Comparison of ENCODE assay signal across 11 cellular contexts in the genomic region with DNA sequence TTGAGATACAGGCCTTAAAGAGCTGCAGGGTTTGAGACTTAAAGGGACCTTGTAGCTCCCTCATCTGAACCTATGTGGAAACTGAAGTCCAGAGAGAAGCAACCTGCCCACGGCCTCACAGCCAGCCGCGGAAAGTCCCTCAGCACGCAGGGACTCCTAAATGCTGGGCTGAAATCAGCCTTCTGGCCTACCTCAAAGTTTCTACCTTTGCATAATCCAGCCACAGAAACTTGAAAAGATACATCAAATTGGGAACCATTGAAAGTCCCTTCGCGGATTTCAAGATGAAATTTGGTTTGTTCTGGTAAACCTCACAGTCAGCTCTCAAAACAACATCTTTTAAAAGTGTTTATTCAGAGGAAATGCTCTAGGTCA.
DNase-seq lines count a peak whose midpoint lies in the region; ATAC-seq and TF ChIP-seq lines count a peak whose summit lies in the region.
"Had no signal": no experiment of that assay in that cellular context is flagged by ENCODE, and none has a peak within 500 bp of the region (broad histone marks: within the 10 kb centered on the region; RNA-seq: fewer than 3 reads in every experiment).

No MANE protein-coding gene starts in this region.

- H3K27ac Mint-ChIP-seq in activated CD8-positive, alpha-beta T cell treated with anti-CD3 and anti-CD28 coated beads, Interleukin-2, amount 10 ng/mL, durations not matched to agents 7 days and 5 days, result peak overlapping the region; percentile 61
- H3K27ac Mint-ChIP-seq in type B pancreatic cell, result no peak overlapping the region
- H3K27ac Mint-ChIP-seq: B cell had no signal

- peaks cover 5% of the 10 kb centered on the region for H3K36me3 Mint-ChIP-seq in activated CD8-positive, alpha-beta T cell treated with anti-CD3 and anti-CD28 coated beads, Interleukin-2, amount 10 ng/mL, durations not matched to agents 7 days and 5 days (ENCODE audit: low read depth)
- no peaks in the 10 kb centered on the region for H3K36me3 Mint-ChIP-seq in type B pancreatic cell

- DNase-seq in stimulated activated CD4-positive, alpha-beta T cell treated with anti-CD3 and anti-CD28 coated beads, Interleukin-15, amount 100 ng/mL, for 48 hours (ENCODE audit: low read depth in 2 of 2), result peak; percentile 7 to 9
- DNase-seq in stimulated activated CD4-positive, alpha-beta T cell treated with anti-CD3 and anti-CD28 coated beads, Interleukin-4, amount 100 ng/mL, for 1 hour, result no peak
- peak; percentile 34 for DNase-seq in activated CD8-positive, alpha-beta T cell treated with anti-CD3 and anti-CD28 coated beads, Interleukin-2, amount 10 ng/mL, durations not matched to agents 7 days and 5 days
- DNase-seq in type B pancreatic cell (ENCODE audit: extremely low spot score, unreplicated experiment) (peak; percentile 16), NCI-H774 (lab: John Stamatoyannopoulos, UW) (no peak), iPS-NIHi7 (ENCODE audit: extremely low spot score) (no peak), NOMO-1 (lab: John Stamatoyannopoulos, UW; ENCODE audit: unreplicated experiment in 2 of 2) (no peak)
- DNase-seq: gastrocnemius medialis, NCI-H1048 had no signal

- H3K9me3 Mint-ChIP-seq in activated CD8-positive, alpha-beta T cell treated with anti-CD3 and anti-CD28 coated beads, Interleukin-2, amount 10 ng/mL, durations not matched to agents 7 days and 5 days (ENCODE audit: insufficient read depth), result peaks cover 5% of the 10 kb centered on the region
- no peaks in the 10 kb centered on the region for H3K9me3 Mint-ChIP-seq in type B pancreatic cell

- peaks cover 25% of the 10 kb centered on the region for H3K4me1 Mint-ChIP-seq in activated CD8-positive, alpha-beta T cell treated with anti-CD3 and anti-CD28 coated beads, Interleukin-2, amount 10 ng/mL, durations not matched to agents 7 days and 5 days (ENCODE audit: low read depth)
- no peaks in the 10 kb centered on the region for H3K4me1 Mint-ChIP-seq in type B pancreatic cell (ENCODE audit: unreplicated experiment)
- H3K4me1 Mint-ChIP-seq: B cell had no signal

- no peak for TF ChIP-seq CTCF in type B pancreatic cell (conservative IDR thresholded peaks at IDR 0.05)

- POLR2A ChIA-PET in activated CD8-positive, alpha-beta T cell treated with anti-CD3 and anti-CD28 coated beads, Interleukin-2, amount 10 ng/mL, durations not matched to agents 7 days and 5 days (lab: Charles Lee), result no interaction called here

- H3K4me3 Mint-ChIP-seq in activated CD8-positive, alpha-beta T cell treated with anti-CD3 and anti-CD28 coated beads, Interleukin-2, amount 10 ng/mL, durations not matched to agents 7 days and 5 days, result no peak overlapping the region
- no peak overlapping the region for H3K4me3 Mint-ChIP-seq in type B pancreatic cell
- H3K4me3 Mint-ChIP-seq: B cell had no signal

- H3K27me3 Mint-ChIP-seq in activated CD8-positive, alpha-beta T cell treated with anti-CD3 and anti-CD28 coated beads, Interleukin-2, amount 10 ng/mL, durations not matched to agents 7 days and 5 days (ENCODE audit: low read depth), result no peaks in the 10 kb centered on the region
- no peaks in the 10 kb centered on the region for H3K27me3 Mint-ChIP-seq in type B pancreatic cell

- CTCF ChIA-PET in activated CD8-positive, alpha-beta T cell treated with anti-CD3 and anti-CD28 coated beads, Interleukin-2, amount 10 ng/mL, durations not matched to agents 7 days and 5 days (lab: Charles Lee), result interaction anchor here (1.2 to 1.5 kb wide), 2 partner anchors 33 to 242 kb away, joined by 3 read pairs; no protein-coding TSS in a partner anchor

- peak; percentile 87 for ATAC-seq in HG02884 (IDR thresholded peaks at IDR 0.05; ENCODE audit: unreplicated experiment)
- no peak for ATAC-seq in activated CD8-positive, alpha-beta T cell treated with anti-CD3 and anti-CD28 coated beads, Interleukin-2, amount 10 ng/mL, durations not matched to agents 7 days and 5 days
- ATAC-seq: gastrocnemius medialis had no signal

Comparison
In these comparisons a context has a peak if more than half of its experiments do, and no peak if none do; other contexts are left out.
1. DNase-seq: peak in stimulated activated CD4-positive, alpha-beta T cell treated with anti-CD3 and anti-CD28 coated beads, Interleukin-15, amount 100 ng/mL, for 48 hours (2 of 2), activated CD8-positive, alpha-beta T cell treated with anti-CD3 and anti-CD28 coated beads, Interleukin-2, amount 10 ng/mL, durations not matched to agents 7 days and 5 days (single experiment) and type B pancreatic cell (single experiment); none in stimulated activated CD4-positive, alpha-beta T cell treated with anti-CD3 and anti-CD28 coated beads, Interleukin-4, amount 100 ng/mL, for 1 hour (single experiment), NCI-H774 (single experiment), iPS-NIHi7 (single experiment) and NOMO-1 (0 of 2).